11 cellular contexts compared by ENCODE assay signal in genomic region chr18:12329125-12329698, GRCh38.
"Had no signal": no experiment of that assay in that cellular context is flagged by ENCODE, and none has a peak within 500 bp of the region (broad histone marks: within the 10 kb centered on the region; RNA-seq: fewer than 3 reads in every experiment).

No MANE protein-coding gene starts in this region.

- H3K27me3 ChIP-seq: esophagus squamous epithelium had no signal

- ATAC-seq: sciatic nerve had no signal

- DNase-seq: activated CD4-positive, alpha-beta T cell treated with anti-CD3 and anti-CD28 coated beads, Interleukin-2, amount 10 ng/mL, durations not matched to agents 24 days and 14 days; activated effector memory CD4-positive, alpha-beta T cell treated with anti-CD3 and anti-CD28 coated beads, Interleukin-2, amount 50 U/mL, for 16 hours; activated naive CD8-positive, alpha-beta T cell treated with anti-CD3 and anti-CD28 coated beads, Interleukin-2, amount 10 ng/mL, durations not matched to agents 7 days and 5 days; esophagus squamous epithelium; foreskin fibroblast; left cardiac atrium; occipital lobe; stimulated activated CD4-positive, alpha-beta T cell treated with anti-CD3 and anti-CD28 coated beads, Interleukin-12 subunit alpha, Interleukin-12 subunit beta, amount 100 ng/mL, for 4 hours had no signal

- H3K4me1 ChIP-seq: prostate gland had no signal

- H3K27ac ChIP-seq: prostate gland, thoracic aorta had no signal

- H3K9me3 ChIP-seq: esophagus squamous epithelium, prostate gland, thoracic aorta had no signal

- H3K4me3 ChIP-seq: esophagus squamous epithelium, prostate gland, thoracic aorta had no signal
